2 cellular contexts compared by ENCODE assay signal in the genomic region with DNA sequence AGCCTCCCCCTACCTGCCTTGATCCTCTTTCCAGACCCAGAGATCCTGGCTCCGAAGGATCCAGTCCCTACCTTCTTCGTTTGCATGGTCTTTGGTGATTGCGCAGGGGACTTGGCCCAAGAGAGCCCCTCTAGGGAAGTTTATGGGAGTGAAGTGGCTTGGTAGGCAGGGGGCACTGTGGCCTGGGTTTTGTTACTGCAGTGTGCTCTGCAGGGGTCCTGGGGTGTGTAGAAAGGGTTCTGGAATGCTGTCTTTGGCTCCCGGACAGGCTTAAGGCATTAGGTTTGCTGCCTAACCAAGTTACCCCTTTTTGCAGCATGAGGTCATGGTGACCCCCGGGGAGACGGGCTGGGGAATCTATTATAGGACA.
TF ChIP-seq lines count a peak whose summit lies in the region.

No MANE protein-coding gene starts in this region.

TF ChIP-seq in SK-N-SH, 30 proteins besides CTCF, POLR2A, EP300 and RAD21 (continued from another document):
- TF ChIP-seq, protein P1, sequence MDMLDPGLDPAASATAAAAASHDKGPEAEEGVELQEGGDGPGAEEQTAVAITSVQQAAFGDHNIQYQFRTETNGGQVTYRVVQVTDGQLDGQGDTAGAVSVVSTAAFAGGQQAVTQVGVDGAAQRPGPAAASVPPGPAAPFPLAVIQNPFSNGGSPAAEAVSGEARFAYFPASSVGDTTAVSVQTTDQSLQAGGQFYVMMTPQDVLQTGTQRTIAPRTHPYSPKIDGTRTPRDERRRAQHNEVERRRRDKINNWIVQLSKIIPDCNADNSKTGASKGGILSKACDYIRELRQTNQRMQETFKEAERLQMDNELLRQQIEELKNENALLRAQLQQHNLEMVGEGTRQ (IDR thresholded peaks at IDR 0.05; ENCODE audit: borderline replicate concordance, low read depth, low read length), result no peak
TF ChIP-seq in SK-N-SH: peak in this region for 0.

TF ChIP-seq in SK-N-SH treated with all-trans-retinoic acid at 6 μM for 48 hours, 23 proteins besides CTCF, POLR2A, EP300 and RAD21 (continued from another document):
- TF ChIP-seq, protein P2, sequence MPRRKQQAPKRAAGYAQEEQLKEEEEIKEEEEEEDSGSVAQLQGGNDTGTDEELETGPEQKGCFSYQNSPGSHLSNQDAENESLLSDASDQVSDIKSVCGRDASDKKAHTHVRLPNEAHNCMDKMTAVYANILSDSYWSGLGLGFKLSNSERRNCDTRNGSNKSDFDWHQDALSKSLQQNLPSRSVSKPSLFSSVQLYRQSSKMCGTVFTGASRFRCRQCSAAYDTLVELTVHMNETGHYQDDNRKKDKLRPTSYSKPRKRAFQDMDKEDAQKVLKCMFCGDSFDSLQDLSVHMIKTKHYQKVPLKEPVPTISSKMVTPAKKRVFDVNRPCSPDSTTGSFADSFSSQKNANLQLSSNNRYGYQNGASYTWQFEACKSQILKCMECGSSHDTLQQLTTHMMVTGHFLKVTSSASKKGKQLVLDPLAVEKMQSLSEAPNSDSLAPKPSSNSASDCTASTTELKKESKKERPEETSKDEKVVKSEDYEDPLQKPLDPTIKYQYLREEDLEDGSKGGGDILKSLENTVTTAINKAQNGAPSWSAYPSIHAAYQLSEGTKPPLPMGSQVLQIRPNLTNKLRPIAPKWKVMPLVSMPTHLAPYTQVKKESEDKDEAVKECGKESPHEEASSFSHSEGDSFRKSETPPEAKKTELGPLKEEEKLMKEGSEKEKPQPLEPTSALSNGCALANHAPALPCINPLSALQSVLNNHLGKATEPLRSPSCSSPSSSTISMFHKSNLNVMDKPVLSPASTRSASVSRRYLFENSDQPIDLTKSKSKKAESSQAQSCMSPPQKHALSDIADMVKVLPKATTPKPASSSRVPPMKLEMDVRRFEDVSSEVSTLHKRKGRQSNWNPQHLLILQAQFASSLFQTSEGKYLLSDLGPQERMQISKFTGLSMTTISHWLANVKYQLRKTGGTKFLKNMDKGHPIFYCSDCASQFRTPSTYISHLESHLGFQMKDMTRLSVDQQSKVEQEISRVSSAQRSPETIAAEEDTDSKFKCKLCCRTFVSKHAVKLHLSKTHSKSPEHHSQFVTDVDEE (CRISPR knock-in tag; IDR thresholded peaks at IDR 0.05), result no peak
- TF ChIP-seq GLIS3 (CRISPR knock-in tag; IDR thresholded peaks at IDR 0.05) (no peak), TCF4 (CRISPR knock-in tag; IDR thresholded peaks at IDR 0.05; ENCODE audit: borderline replicate concordance) (no peak), PPARA (CRISPR knock-in tag; IDR thresholded peaks at IDR 0.05; ENCODE audit: borderline replicate concordance) (no peak)
- TF ChIP-seq, protein P3, sequence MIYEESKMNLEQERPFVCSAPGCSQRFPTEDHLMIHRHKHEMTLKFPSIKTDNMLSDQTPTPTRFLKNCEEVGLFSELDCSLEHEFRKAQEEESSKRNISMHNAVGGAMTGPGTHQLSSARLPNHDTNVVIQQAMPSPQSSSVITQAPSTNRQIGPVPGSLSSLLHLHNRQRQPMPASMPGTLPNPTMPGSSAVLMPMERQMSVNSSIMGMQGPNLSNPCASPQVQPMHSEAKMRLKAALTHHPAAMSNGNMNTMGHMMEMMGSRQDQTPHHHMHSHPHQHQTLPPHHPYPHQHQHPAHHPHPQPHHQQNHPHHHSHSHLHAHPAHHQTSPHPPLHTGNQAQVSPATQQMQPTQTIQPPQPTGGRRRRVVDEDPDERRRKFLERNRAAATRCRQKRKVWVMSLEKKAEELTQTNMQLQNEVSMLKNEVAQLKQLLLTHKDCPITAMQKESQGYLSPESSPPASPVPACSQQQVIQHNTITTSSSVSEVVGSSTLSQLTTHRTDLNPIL (CRISPR knock-in tag; IDR thresholded peaks at IDR 0.05; ENCODE audit: low read depth), result no peak
- TF ChIP-seq, protein P4, sequence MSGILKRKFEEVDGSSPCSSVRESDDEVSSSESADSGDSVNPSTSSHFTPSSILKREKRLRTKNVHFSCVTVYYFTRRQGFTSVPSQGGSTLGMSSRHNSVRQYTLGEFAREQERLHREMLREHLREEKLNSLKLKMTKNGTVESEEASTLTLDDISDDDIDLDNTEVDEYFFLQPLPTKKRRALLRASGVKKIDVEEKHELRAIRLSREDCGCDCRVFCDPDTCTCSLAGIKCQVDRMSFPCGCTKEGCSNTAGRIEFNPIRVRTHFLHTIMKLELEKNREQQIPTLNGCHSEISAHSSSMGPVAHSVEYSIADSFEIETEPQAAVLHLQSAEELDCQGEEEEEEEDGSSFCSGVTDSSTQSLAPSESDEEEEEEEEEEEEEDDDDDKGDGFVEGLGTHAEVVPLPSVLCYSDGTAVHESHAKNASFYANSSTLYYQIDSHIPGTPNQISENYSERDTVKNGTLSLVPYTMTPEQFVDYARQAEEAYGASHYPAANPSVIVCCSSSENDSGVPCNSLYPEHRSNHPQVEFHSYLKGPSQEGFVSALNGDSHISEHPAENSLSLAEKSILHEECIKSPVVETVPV (CRISPR knock-in tag; IDR thresholded peaks at IDR 0.05), result no peak
